Comparison of ENCODE assay signal across 10 cellular contexts in the genomic region with DNA sequence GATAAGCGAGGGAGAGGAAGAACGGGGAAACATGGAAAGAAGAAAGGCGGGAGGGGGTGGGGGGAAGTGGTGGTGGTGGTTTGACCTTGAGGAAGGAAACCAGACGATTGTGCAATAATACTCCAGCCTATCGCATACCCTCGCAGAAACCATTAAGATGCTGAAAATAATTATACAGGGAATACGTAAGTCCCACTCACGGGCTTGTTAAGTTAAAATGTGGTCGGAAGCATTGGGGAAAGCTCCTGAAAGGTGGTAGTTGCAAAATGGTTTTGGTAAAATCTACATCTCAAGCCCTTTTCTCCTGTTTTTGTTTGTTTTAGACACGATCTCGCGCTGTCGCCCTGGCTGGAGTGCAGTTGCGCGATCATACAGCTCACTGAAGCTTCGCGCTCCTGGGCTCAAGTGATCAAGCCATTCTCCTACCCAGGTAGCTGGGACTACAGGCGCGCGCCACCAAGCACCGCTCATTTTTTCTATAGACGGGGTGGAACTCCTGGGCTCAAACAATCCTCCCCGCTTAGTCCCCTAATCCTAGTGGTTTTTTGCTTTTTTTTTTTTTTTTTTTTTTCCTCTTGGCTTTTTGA.
DNase-seq lines count a peak whose midpoint lies in the region; ATAC-seq and TF ChIP-seq lines count a peak whose summit lies in the region.
"Had no signal": no experiment of that assay in that cellular context is flagged by ENCODE, and none has a peak within 500 bp of the region (broad histone marks: within the 10 kb centered on the region; RNA-seq: fewer than 3 reads in every experiment).

No MANE protein-coding gene starts in this region.

- in situ Hi-C loops in GM13977 (cut with MboI; ENCODE audit: low pct_unique_long_range_greater_than_20kb, low sequenced_read_pairs, unreplicated experiment), result loop anchor here (25.0 kb wide), 1 partner anchor 289 kb away; a partner anchor contains a TSS

- H3K4me3 ChIP-seq in fibroblast of villous mesenchyme (ENCODE audit: low read depth, low read length), result peak overlapping the region; percentile 54
- no peak overlapping the region for H3K4me3 ChIP-seq in Karpas-422 (ENCODE audit: low read length)
- H3K4me3 ChIP-seq: BLaER1 treated with 17β-estradiol and CSF1 and Interleukin-3, amounts not matched to agents 10 nM and 100 nM had no signal

- H3K4me3 Mint-ChIP-seq in stimulated activated naive CD8-positive, alpha-beta T cell treated with anti-CD3 and anti-CD28 coated beads, Interleukin-15, Interleukin-2, amounts not matched to agents 100 ng/mL and 50 ng/mL, for 24 hours, result peak overlapping the region; percentile 14
- peak overlapping the region; percentile 65 for H3K4me3 Mint-ChIP-seq in T-helper 1 cell treated with Interleukin-12 subunit alpha and Interleukin-12 subunit beta and Interleukin-4 antibody, amounts not matched to agents 30 μg/mL and 1 μg/mL, for 36 hours

- no peaks in the 10 kb centered on the region for H3K79me2 ChIP-seq in Karpas-422 (ENCODE audit: low read length)

- H3K36me3 ChIP-seq in Karpas-422 (ENCODE audit: insufficient read depth, low read length), result no peaks in the 10 kb centered on the region
- H3K36me3 ChIP-seq: BLaER1 treated with 17β-estradiol and CSF1 and Interleukin-3, amounts not matched to agents 10 nM and 100 nM had no signal

- H3K27me3 ChIP-seq in Karpas-422 (ENCODE audit: low read length), result no peaks in the 10 kb centered on the region
- H3K27me3 ChIP-seq: BLaER1 treated with 17β-estradiol and CSF1 and Interleukin-3, amounts not matched to agents 10 nM and 100 nM had no signal

- H4K20me1 ChIP-seq in Karpas-422 (ENCODE audit: insufficient read depth, low read depth, low read length), result no peaks in the 10 kb centered on the region
- H4K20me1 ChIP-seq: BLaER1 treated with 17β-estradiol and CSF1 and Interleukin-3, amounts not matched to agents 10 nM and 100 nM had no signal

- H3K36me3 Mint-ChIP-seq in stimulated activated naive CD8-positive, alpha-beta T cell treated with anti-CD3 and anti-CD28 coated beads, Interleukin-15, Interleukin-2, amounts not matched to agents 100 ng/mL and 50 ng/mL, for 24 hours (ENCODE audit: low read depth), result no peaks in the 10 kb centered on the region
- peaks cover 3% of the 10 kb centered on the region for H3K36me3 Mint-ChIP-seq in T-helper 1 cell treated with Interleukin-12 subunit alpha and Interleukin-12 subunit beta and Interleukin-4 antibody, amounts not matched to agents 30 μg/mL and 1 μg/mL, for 36 hours (ENCODE audit: low read depth)

- H3K4me1 ChIP-seq in Karpas-422 (ENCODE audit: low read length), result no peaks in the 10 kb centered on the region

- H3K4me1 Mint-ChIP-seq in stimulated activated naive CD8-positive, alpha-beta T cell treated with anti-CD3 and anti-CD28 coated beads, Interleukin-15, Interleukin-2, amounts not matched to agents 100 ng/mL and 50 ng/mL, for 24 hours (ENCODE audit: low read depth), result peaks cover 25% of the 10 kb centered on the region
- H3K4me1 Mint-ChIP-seq in T-helper 1 cell treated with Interleukin-12 subunit alpha and Interleukin-12 subunit beta and Interleukin-4 antibody, amounts not matched to agents 30 μg/mL and 1 μg/mL, for 36 hours (ENCODE audit: low read depth), result peaks cover 16% of the 10 kb centered on the region

- H3K27ac Mint-ChIP-seq in stimulated activated naive CD8-positive, alpha-beta T cell treated with anti-CD3 and anti-CD28 coated beads, Interleukin-15, Interleukin-2, amounts not matched to agents 100 ng/mL and 50 ng/mL, for 24 hours, result no peak overlapping the region
- H3K27ac Mint-ChIP-seq in T-helper 1 cell treated with Interleukin-12 subunit alpha and Interleukin-12 subunit beta and Interleukin-4 antibody, amounts not matched to agents 30 μg/mL and 1 μg/mL, for 36 hours, result peak overlapping the region; percentile 67

- H3K9me3 ChIP-seq in Karpas-422 (ENCODE audit: low read length), result no peaks in the 10 kb centered on the region

- H3K27ac ChIP-seq in Karpas-422 (ENCODE audit: low read length), result no peak overlapping the region
- H3K27ac ChIP-seq: BLaER1 treated with 17β-estradiol and CSF1 and Interleukin-3, amounts not matched to agents 10 nM and 100 nM had no signal

- no peak overlapping the region for H3K4me2 ChIP-seq in Karpas-422 (ENCODE audit: low read depth, low read length, poor library complexity, severe bottlenecking)

- no peak overlapping the region for H2AFZ ChIP-seq in Karpas-422 (ENCODE audit: low read length)

- no peak overlapping the region for H3K9ac ChIP-seq in Karpas-422 (ENCODE audit: low read length)
- H3K9ac ChIP-seq: BLaER1 treated with 17β-estradiol and CSF1 and Interleukin-3, amounts not matched to agents 10 nM and 100 nM had no signal

- H3K9me3 Mint-ChIP-seq in stimulated activated naive CD8-positive, alpha-beta T cell treated with anti-CD3 and anti-CD28 coated beads, Interleukin-15, Interleukin-2, amounts not matched to agents 100 ng/mL and 50 ng/mL, for 24 hours, result no peaks in the 10 kb centered on the region
- peaks cover 21% of the 10 kb centered on the region for H3K9me3 Mint-ChIP-seq in T-helper 1 cell treated with Interleukin-12 subunit alpha and Interleukin-12 subunit beta and Interleukin-4 antibody, amounts not matched to agents 30 μg/mL and 1 μg/mL, for 36 hours

- TF ChIP-seq CTCF in fibroblast of villous mesenchyme (IDR thresholded peaks at IDR 0.05; ENCODE audit: insufficient read depth, low read depth, low read length) (no peak), GM13977 (IDR thresholded peaks at IDR 0.05; ENCODE audit: extremely low read depth, insufficient read depth, missing control alignments) (no peak)

- H3K9me2 ChIP-seq in Karpas-422 (replicated peaks; ENCODE audit: insufficient read depth, low read length), result no peaks in the 10 kb centered on the region

- peaks cover 71% of the 10 kb centered on the region for H3K27me3 Mint-ChIP-seq in stimulated activated naive CD8-positive, alpha-beta T cell treated with anti-CD3 and anti-CD28 coated beads, Interleukin-15, Interleukin-2, amounts not matched to agents 100 ng/mL and 50 ng/mL, for 24 hours
- H3K27me3 Mint-ChIP-seq in T-helper 1 cell treated with Interleukin-12 subunit alpha and Interleukin-12 subunit beta and Interleukin-4 antibody, amounts not matched to agents 30 μg/mL and 1 μg/mL, for 36 hours (ENCODE audit: low read depth), result peaks cover 41% of the 10 kb centered on the region

- no peak for DNase-seq in stimulated activated naive CD8-positive, alpha-beta T cell treated with anti-CD3 and anti-CD28 coated beads, Interleukin-15, Interleukin-2, amounts not matched to agents 100 U/mL and 50 U/mL, for 24 hours
- DNase-seq in fibroblast of villous mesenchyme (ENCODE audit: low read depth), result peak; percentile 20
- DNase-seq in HT-29 (ENCODE audit: low spot score), result no peak
- DNase-seq in Karpas-422, result no peak
- DNase-seq in central memory CD4-positive, alpha-beta T cell, result no peak
- no peak for DNase-seq in GM13977 (ENCODE audit: low spot score)
- DNase-seq: NCI-H446 treated with DMSO at 0.1 percent for 48 hours had no signal

- no peak for ATAC-seq in stimulated activated naive CD8-positive, alpha-beta T cell treated with anti-CD3 and anti-CD28 coated beads, Interleukin-15, Interleukin-2, amounts not matched to agents 100 U/mL and 50 U/mL, for 24 hours
